ENCODE assay signal across 16 cellular contexts in the genomic region with DNA sequence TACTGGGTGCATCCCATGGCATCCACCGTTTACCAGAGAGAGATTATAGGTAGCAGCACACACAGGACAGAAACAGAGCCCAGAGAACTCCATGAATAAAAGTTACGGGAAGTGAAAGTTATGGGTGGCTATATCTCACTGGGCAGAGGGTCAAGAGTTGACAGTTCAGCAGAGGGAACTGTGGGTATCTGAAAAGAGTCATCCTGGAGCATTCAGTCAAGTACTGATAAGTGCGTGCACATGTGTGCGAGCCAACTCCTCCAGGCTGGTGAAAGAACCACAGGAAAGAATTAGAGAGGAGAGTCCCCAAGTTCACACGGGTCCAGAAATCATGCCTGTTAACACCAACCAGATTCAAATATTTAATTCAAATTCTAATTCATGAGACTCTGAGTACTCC.
"Had no signal": no experiment of that assay in that cellular context is flagged by ENCODE, and none has a peak within 500 bp of the region (broad histone marks: within the 10 kb centered on the region; RNA-seq: fewer than 3 reads in every experiment).

No MANE protein-coding gene starts in this region.

- DNase-seq: activated CD4-positive, alpha-beta T cell treated with anti-CD3 and anti-CD28 coated beads for 4 hours; activated CD8-positive, alpha-beta memory T cell treated with anti-CD3 and anti-CD28 coated beads, Interleukin-2, amount 50 U/mL, for 4 hours; activated CD8-positive, alpha-beta T cell treated with anti-CD3 and anti-CD28 coated beads, Interleukin-2, amount 10 ng/mL, durations not matched to agents 7 days and 5 days; activated effector memory CD4-positive, alpha-beta T cell treated with anti-CD3 and anti-CD28 coated beads, Interleukin-2, amount 50 U/mL, for 16 hours; activated T-cell treated with anti-CD3 and anti-CD28 coated beads, Interleukin-2, amount 50 U/mL, for 48 hours; amygdala; central memory CD4-positive, alpha-beta T cell; colonic mucosa; hippocampal formation; mesenchymal stem cell; natural killer cell; stimulated activated CD4-positive, alpha-beta T cell treated with anti-CD3 and anti-CD28 coated beads, Interleukin-12 subunit alpha, Interleukin-12 subunit beta, amount 100 ng/mL, for 4 hours; T-helper 9 cell had no signal

- H3K9me3 ChIP-seq: colonic mucosa had no signal

- ATAC-seq: activated CD8-positive, alpha-beta T cell treated with anti-CD3 and anti-CD28 coated beads, Interleukin-2, amount 10 ng/mL, durations not matched to agents 7 days and 5 days; activated naive CD4-positive, alpha-beta T cell treated with anti-CD3 and anti-CD28 coated beads, Interleukin-2, amount 50 U/mL, for 72 hours; natural killer cell; stimulated activated effector memory CD8-positive, alpha-beta T cell treated with anti-CD3 and anti-CD28 coated beads, Interleukin-12 subunit alpha, Interleukin-12 subunit beta, amount 100 ng/mL, for 72 hours; WTC11 had no signal

- H3K27ac ChIP-seq: colonic mucosa had no signal

- H3K4me1 ChIP-seq: colonic mucosa had no signal

- H3K27me3 ChIP-seq: colonic mucosa had no signal

- H3K4me3 ChIP-seq: colonic mucosa had no signal

- H3K36me3 ChIP-seq: colonic mucosa had no signal
